30 cellular contexts compared by ENCODE assay signal in genomic region chr16:81498351-81498750, GRCh38. TPM values are rescaled to one million over a fixed set of nuclear protein-coding genes. Genes with fewer than 3 reads are reported as not detected.
DNase-seq lines count a peak whose midpoint lies in the region; ATAC-seq, FAIRE-seq and TF ChIP-seq lines count a peak whose summit lies in the region.
"Had no signal": no experiment of that assay in that cellular context is flagged by ENCODE, and none has a peak within 500 bp of the region (broad histone marks: within the 10 kb centered on the region; RNA-seq: fewer than 3 reads in every experiment).

No MANE protein-coding gene starts in this region.

- H2AFZ ChIP-seq in GM12878 (ENCODE audit: control insufficient read depth, low read depth, low read length), result no peak overlapping the region
- H2AFZ ChIP-seq: parathyroid adenoma had no signal

- H3K27me3 ChIP-seq in GM12878 (replicated peaks in 1 of 2; ENCODE audit: control insufficient read depth in 2 of 2, insufficient read depth in 2 of 2, low read length in 1 of 2) (no peaks in the 10 kb centered on the region), body of pancreas (no peaks in the 10 kb centered on the region)
- H3K27me3 ChIP-seq: ascending aorta, MG63, right atrium auricular region, SJCRH30 had no signal

- no peak overlapping the region; the same call in none of the 2 replicates for H3K27ac ChIP-seq in GM12878 (ENCODE audit: control insufficient read depth, insufficient read depth)
- no peak overlapping the region for H3K27ac ChIP-seq in kidney (ENCODE audit: low read depth in 2 of 2, low read length in 2 of 2)
- no peak overlapping the region for H3K27ac ChIP-seq in body of pancreas
- H3K27ac ChIP-seq: 22Rv1, ascending aorta, parathyroid adenoma, right atrium auricular region, SJCRH30 had no signal

- FAIRE-seq in GM12878 (lab: Jason Lieb, UNC), result no peak
- FAIRE-seq in kidney (lab: Jason Lieb, UNC), result no peak
- FAIRE-seq: keratinocyte, RCC 7860 had no signal

- H3K9me3 ChIP-seq in GM12878 (replicated peaks; ENCODE audit: control insufficient read depth, insufficient read depth, low read length), result no peaks in the 10 kb centered on the region
- H3K9me3 ChIP-seq in kidney (ENCODE audit: control insufficient read depth in 1 of 2, low read length in 2 of 2), result no peaks in the 10 kb centered on the region
- no peaks in the 10 kb centered on the region for H3K9me3 ChIP-seq in body of pancreas
- H3K9me3 ChIP-seq: ascending aorta, MG63, right atrium auricular region, SJCRH30 had no signal

- TF ChIP-seq POLR2A in GM12878 (IDR thresholded peaks at IDR 0.05; ENCODE audit: low read depth, low read length) (no peak), body of pancreas (IDR thresholded peaks at IDR 0.05) (no peak)

- DNase-seq in T-helper 2 cell treated with Interferon-gamma antibody and Interleukin-4, amounts not matched to agents 5 μg/mL and 100 μg/mL, for 36 hours (ENCODE audit: low spot score), result no peak
- DNase-seq in T-helper 2 cell (no peak), GM12878 (ENCODE audit: low read depth, low spot score) (no peak), kidney (peak; percentile 41), COLO829 (ENCODE audit: low spot score) (no peak), NOMO-1 (lab: John Stamatoyannopoulos, UW; ENCODE audit: unreplicated experiment in 2 of 2) (no peak), body of pancreas (no peak)
- DNase-seq in stimulated activated naive B cell treated with anti-CD40 and anti-IgM and Interleukin-4, amounts not matched to agents 10 μg/mL and 1 μg/mL and 100 μg/mL, for 72 hours, result no peak
- DNase-seq: activated CD4-positive, alpha-beta T cell treated with anti-CD3 and anti-CD28 coated beads for 1 hour; activated effector memory CD4-positive, alpha-beta T cell treated with anti-CD3 and anti-CD28 coated beads, Interleukin-2, amount 50 U/mL, for 16 hours; activated naive CD8-positive, alpha-beta T cell treated with anti-CD3 and anti-CD28 coated beads, Interleukin-2, amount 10 ng/mL, durations not matched to agents 7 days and 5 days; activated T-cell treated with anti-CD3 and anti-CD28 coated beads, Interleukin-2, amount 50 U/mL, for 1 hour; central memory CD4-positive, alpha-beta T cell; DMS153; glutamatergic neuron; HCEC 1CT; MG63; NCI-H1417; NCI-H2029 treated with DMSO at 0.1 percent for 48 hours; NCI-H69; nephron progenitor cell; SJCRH30; stimulated activated CD4-positive, alpha-beta T cell treated with anti-CD3 and anti-CD28 coated beads, Interleukin-2, amount 100 ng/mL, for 48 hours; T-helper 1 cell had no signal

- H4K20me1 ChIP-seq in GM12878 (ENCODE audit: control insufficient read depth, insufficient read depth), result no peaks in the 10 kb centered on the region; the same call in 1 of the 2 replicates

- RAD21 ChIA-PET in GM12878 (lab: Charles Lee; ENCODE audit: unreplicated experiment), result interaction anchor here (1.5 kb wide), 1 partner anchor 15 kb away, joined by 3 read pairs; no protein-coding TSS in a partner anchor

- peak overlapping the region; percentile 51; the same call in 1 of the 2 replicates for H3K4me2 ChIP-seq in GM12878 (ENCODE audit: control insufficient read depth, insufficient read depth)

- peaks cover 3 to 6% of the 10 kb centered on the region in 2 experiments; a peak in 3 of 4 replicates for H3K36me3 ChIP-seq in GM12878 (ENCODE audit: control insufficient read depth in 2 of 2, insufficient read depth in 2 of 2, low read length in 1 of 2)
- H3K36me3 ChIP-seq in kidney (ENCODE audit: control insufficient read depth in 1 of 2, insufficient read depth in 2 of 2, low read length in 2 of 2), result no peaks in the 10 kb centered on the region
- H3K36me3 ChIP-seq in body of pancreas (replicated peaks in 1 of 2; ENCODE audit: insufficient read depth in 1 of 2, low read depth in 2 of 2), result no peaks in the 10 kb centered on the region
- H3K36me3 ChIP-seq: ascending aorta, MG63, right atrium auricular region, SJCRH30 had no signal

- WGBS in GM12878 (ENCODE audit: insufficient coverage, insufficient replicate concordance, low lambda C conversion rate, missing lambda C conversion rate), result 79% methylated on average over 11 of the region's 11 CpGs
- 69 to 95% methylated on average over 3 to 11 of the region's 11 CpGs for WGBS in body of pancreas, 2 donors

- in situ Hi-C loops in GM12878 (cut with MboI), result no loop called here

- SMC1A ChIA-PET in GM12878 (lab: Charles Lee; ENCODE audit: uncharacterized antibody, unreplicated experiment), result interaction anchor here (2.7 to 3.1 kb wide), 2 partner anchors 15 to 17 kb away, joined by 9 to 19 read pairs; no protein-coding TSS in a partner anchor

- no peak for TF ChIP-seq RAD21 in GM12878 (IDR thresholded peaks at IDR 0.05; ENCODE audit: insufficient read depth, low read depth, low read length)

- H3K9ac ChIP-seq in GM12878 (ENCODE audit: control insufficient read depth, insufficient read depth, low read length) (no peak overlapping the region; the same call in 1 of the 2 replicates), kidney (ENCODE audit: low read length in 2 of 2) (no peak overlapping the region)
- H3K9ac ChIP-seq: parathyroid adenoma had no signal

- POLR2A ChIA-PET in GM12878 (lab: Charles Lee), result no interaction called here

- CTCF ChIA-PET in GM12878 (lab: Yijun Ruan, JAX), result interaction anchor here (1.7 kb wide), 1 partner anchor 17 kb away, joined by 7 read pairs; no protein-coding TSS in a partner anchor

- intact Hi-C loops in GM12878 (cut with micrococcal nuclease; ENCODE audit: unreplicated experiment) (loop anchor here (5.0 kb wide), 1 partner anchor 219 kb away; no protein-coding TSS in a partner anchor), kidney (cut with DNase I) (no loop called here), body of pancreas (cut with DNase I) (no loop called here)

- H3K9me3 Mint-ChIP-seq in T-helper 2 cell treated with Interferon-gamma antibody and Interleukin-4, amounts not matched to agents 5 μg/mL and 100 μg/mL, for 36 hours, result no peaks in the 10 kb centered on the region
- H3K9me3 Mint-ChIP-seq in stimulated activated naive B cell treated with anti-CD40 and anti-IgM and Interleukin-4, amounts not matched to agents 10 μg/mL and 1 μg/mL and 100 μg/mL, for 72 hours, result no peaks in the 10 kb centered on the region
- H3K9me3 Mint-ChIP-seq: activated naive CD8-positive, alpha-beta T cell treated with anti-CD3 and anti-CD28 coated beads, Interleukin-2, amount 10 ng/mL, durations not matched to agents 7 days and 5 days; nephron progenitor cell had no signal

- peak overlapping the region; percentile 10 for H3K27ac Mint-ChIP-seq in T-helper 2 cell treated with Interferon-gamma antibody and Interleukin-4, amounts not matched to agents 5 μg/mL and 100 μg/mL, for 36 hours
- peak overlapping the region; percentile 10 for H3K27ac Mint-ChIP-seq in stimulated activated naive B cell treated with anti-CD40 and anti-IgM and Interleukin-4, amounts not matched to agents 10 μg/mL and 1 μg/mL and 100 μg/mL, for 72 hours
- H3K27ac Mint-ChIP-seq: nephron progenitor cell had no signal

- no peak overlapping the region for H3K4me3 Mint-ChIP-seq in T-helper 2 cell treated with Interferon-gamma antibody and Interleukin-4, amounts not matched to agents 5 μg/mL and 100 μg/mL, for 36 hours
- H3K4me3 Mint-ChIP-seq in stimulated activated naive B cell treated with anti-CD40 and anti-IgM and Interleukin-4, amounts not matched to agents 10 μg/mL and 1 μg/mL and 100 μg/mL, for 72 hours, result peak overlapping the region in 1 of 2 donors; percentile 15
- H3K4me3 Mint-ChIP-seq: activated naive CD8-positive, alpha-beta T cell treated with anti-CD3 and anti-CD28 coated beads, Interleukin-2, amount 10 ng/mL, durations not matched to agents 7 days and 5 days; nephron progenitor cell had no signal

- TF ChIP-seq EP300 in GM12878 (IDR thresholded peaks at IDR 0.05; ENCODE audit: borderline replicate concordance in 1 of 2, control insufficient read depth in 1 of 2, low read depth in 2 of 2, low read length in 2 of 2), result no peak

- no peaks in the 10 kb centered on the region for H3K27me3 Mint-ChIP-seq in T-helper 2 cell treated with Interferon-gamma antibody and Interleukin-4, amounts not matched to agents 5 μg/mL and 100 μg/mL, for 36 hours (ENCODE audit: low read depth)
- H3K27me3 Mint-ChIP-seq in stimulated activated naive B cell treated with anti-CD40 and anti-IgM and Interleukin-4, amounts not matched to agents 10 μg/mL and 1 μg/mL and 100 μg/mL, for 72 hours, result no peaks in the 10 kb centered on the region
- H3K27me3 Mint-ChIP-seq: activated naive CD8-positive, alpha-beta T cell treated with anti-CD3 and anti-CD28 coated beads, Interleukin-2, amount 10 ng/mL, durations not matched to agents 7 days and 5 days had no signal

- TF ChIP-seq CTCF in GM12878 (IDR thresholded peaks at IDR 0.05 in 2 of 3, conservative IDR thresholded peaks at IDR 0.05 in 1 of 3; ENCODE audit: control insufficient read depth in 2 of 3, extremely low read depth in 1 of 3, insufficient read depth in 1 of 3, low read depth in 3 of 3, low read length in 3 of 3), result no peak
- no peak for TF ChIP-seq CTCF in kidney (IDR thresholded peaks at IDR 0.05; ENCODE audit: borderline replicate concordance, extremely low read depth, insufficient read depth)
- no peak for TF ChIP-seq CTCF in body of pancreas (IDR thresholded peaks at IDR 0.05)

- ATAC-seq in GM12878, result no peak
- no peak for ATAC-seq in stimulated activated naive B cell treated with anti-CD40 and anti-IgM and Interleukin-4, amounts not matched to agents 10 μg/mL and 1 μg/mL and 100 μg/mL, for 72 hours (replicated peaks)
- ATAC-seq in body of pancreas, result no peak

- peaks cover 14% of the 10 kb centered on the region for H3K4me1 ChIP-seq in GM12878 (ENCODE audit: control insufficient read depth, insufficient read depth, low read length)
- peaks cover 33 to 43% of the 10 kb centered on the region in 2 donors for H3K4me1 ChIP-seq in kidney (ENCODE audit: control insufficient read depth in 1 of 2, insufficient read depth in 1 of 2, low read depth in 1 of 2, low read length in 2 of 2)
- peaks cover 39% of the 10 kb centered on the region for H3K4me1 ChIP-seq in body of pancreas
- H3K4me1 ChIP-seq: ascending aorta, parathyroid adenoma had no signal

- peaks cover 25% of the 10 kb centered on the region for H3K4me1 Mint-ChIP-seq in T-helper 2 cell treated with Interferon-gamma antibody and Interleukin-4, amounts not matched to agents 5 μg/mL and 100 μg/mL, for 36 hours (ENCODE audit: low read depth)
- peaks cover 67 to 96% of the 10 kb centered on the region in 2 donors for H3K4me1 Mint-ChIP-seq in stimulated activated naive B cell treated with anti-CD40 and anti-IgM and Interleukin-4, amounts not matched to agents 10 μg/mL and 1 μg/mL and 100 μg/mL, for 72 hours

- peaks cover 5% of the 10 kb centered on the region for H3K36me3 Mint-ChIP-seq in T-helper 2 cell treated with Interferon-gamma antibody and Interleukin-4, amounts not matched to agents 5 μg/mL and 100 μg/mL, for 36 hours (ENCODE audit: low read depth)
- peaks cover 12 to 24% of the 10 kb centered on the region in 2 donors for H3K36me3 Mint-ChIP-seq in stimulated activated naive B cell treated with anti-CD40 and anti-IgM and Interleukin-4, amounts not matched to agents 10 μg/mL and 1 μg/mL and 100 μg/mL, for 72 hours

- BruUV-seq in GM12878 (replicated peaks; lab: Mats Ljungman, UMichigan), result no TSS peak

- no peak overlapping the region for H3K4me3 ChIP-seq in GM12878
- no peak overlapping the region for H3K4me3 ChIP-seq in kidney (ENCODE audit: low read length in 2 of 2)
- H3K4me3 ChIP-seq in body of pancreas, result no peak overlapping the region
- H3K4me3 ChIP-seq: ascending aorta, MG63, right atrium auricular region, SJCRH30 had no signal

- H3K79me2 ChIP-seq in GM12878 (ENCODE audit: control insufficient read depth, insufficient read depth, low read length), result peaks cover 26% of the 10 kb centered on the region

RNA-seq across cellular contexts. Expression of gene CMIP, which starts 53.7 kb away (rescaled TPM):
- total RNA-seq in GM12878 (2013; cell fraction: nucleolus; rRNA removed), result 68.0 and 69.9 TPM in 2 replicates
- total RNA-seq in GM12878 (2014; rRNA removed) (4.6 and 5.1 TPM in 2 replicates), GM12878 (2014; rRNA removed; fragmentation: Illumina TruSeq; extraction: Trizol) (5.4 and 6.3 TPM in 2 replicates), GM12878 (2021) (41.7 and 43.2 TPM in 2 replicates), kidney (65.7 TPM), body of pancreas (10 to 100 TPM; 18.7 to 18.8 TPM)
- 8.0 TPM for polyA plus RNA-seq in GM12878 (2011; ENCODE audit: low read depth)
- polyA plus RNA-seq in GM12878 (2011; rRNA removed) (2.1 and 3.8 TPM in 2 replicates), GM12878 (2014; fragmentation: Illumina TruSeq; extraction: Trizol) (13.6 and 16.8 TPM in 2 replicates), GM12878 (2014; fragmentation: Nextera tagmentation; extraction: Ambion mirVana) (1 to 10 TPM; 1.4 to 1.7 TPM), GM12878 (2014; rRNA removed) (11.3 and 12.8 TPM in 2 replicates), GM12878 (2016; fragmentation: Nextera tagmentation; extraction: Ambion mirVana) (1 to 10 TPM; 1.2 to 1.5 TPM), kidney (ENCODE audit: insufficient read depth, low read depth, low replicate concordance) (16.6 TPM)
- 7.6 and 13.2 TPM in 2 replicates for polyA plus RNA-seq in GM12878 (2011; cell fraction: cytosol; rRNA removed)
- 20.8 and 26.8 TPM in 2 replicates for polyA plus RNA-seq in GM12878 (2011; cell fraction: nucleus; rRNA removed)
- polyA plus RNA-seq in GM12878 (2012), result 18.2 and 19.7 TPM in 2 replicates
- 13.8 and 19.1 TPM in 2 replicates for polyA minus RNA-seq in GM12878 (2011; rRNA and poly(A)+ RNA removed)
- polyA minus RNA-seq in GM12878 (2011; cell fraction: cytosol; rRNA and poly(A)+ RNA removed), result 15.9 and 18.3 TPM in 2 replicates
- 13.7 and 25.9 TPM in 2 replicates for polyA minus RNA-seq in GM12878 (2011; cell fraction: nucleus; rRNA and poly(A)+ RNA removed)
